In the genomic region with DNA sequence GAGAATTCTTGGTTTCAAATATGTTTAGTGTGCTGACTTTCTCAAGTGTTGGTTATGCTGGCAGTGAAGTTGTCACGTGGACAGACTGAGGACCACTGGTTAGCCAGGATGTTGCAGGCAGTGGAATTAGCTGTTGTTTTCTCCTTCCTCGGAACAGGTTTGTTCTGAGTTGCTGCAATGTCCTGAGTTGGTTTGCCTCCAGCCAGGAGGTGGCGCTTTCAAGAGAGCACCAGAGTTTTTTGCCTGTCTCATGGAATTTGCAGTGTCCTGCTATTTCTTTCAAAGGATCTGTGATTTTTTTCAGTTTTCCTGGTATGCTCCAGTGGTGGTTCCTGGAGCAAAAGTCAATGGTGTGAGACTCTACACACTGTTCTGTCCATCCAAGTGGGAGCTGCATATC, we compare ENCODE assay signal across 17 cellular contexts.
DNase-seq lines count a peak whose midpoint lies in the region; ATAC-seq and TF ChIP-seq lines count a peak whose summit lies in the region.
"Had no signal": no experiment of that assay in that cellular context is flagged by ENCODE, and none has a peak within 500 bp of the region (broad histone marks: within the 10 kb centered on the region; RNA-seq: fewer than 3 reads in every experiment).

No MANE protein-coding gene starts in this region.

- H3K27ac ChIP-seq in DOHH2 (ENCODE audit: low read depth, low read length) (no peak overlapping the region), HEK293 (ENCODE audit: extremely low read depth, low read depth, low read length) (no peak overlapping the region)
- H3K27ac ChIP-seq: BLaER1 had no signal

- DNase-seq in astrocyte of the cerebellum (ENCODE audit: low read depth) (peak; percentile 2), left lobe of liver (ENCODE audit: low spot score) (no peak), globus pallidus (ENCODE audit: low spot score) (no peak), HUDEP-2 (lab: John Stamatoyannopoulos, UW; ENCODE audit: unreplicated experiment in 76 of 76) (no peak)
- DNase-seq: cerebellar nuclear complex; GF-D8; Karpas-422; NCI-H2029; NCI-H69; SHP77 treated with DMSO at 0.1 percent for 48 hours; stimulated activated CD4-positive, alpha-beta T cell treated with anti-CD3 and anti-CD28 coated beads, Interleukin-2, amount 100 ng/mL, for 48 hours had no signal

- peak; percentile 40 for TF ChIP-seq CTCF in DOHH2 (IDR thresholded peaks at IDR 0.05; ENCODE audit: low read depth, low read length, poor library complexity, severe bottlenecking)
- TF ChIP-seq CTCF in HEK293 (tag by site-specific recombination; IDR thresholded peaks at IDR 0.05): 0 out of 2 replicates have a peak, but pooled peaks have one; percentile 11
- TF ChIP-seq CTCF in astrocyte of the cerebellum (IDR thresholded peaks at IDR 0.05; ENCODE audit: low read depth, low read length, missing control alignments): peak; percentile 60

- CTCF ChIA-PET in HEK293 (lab: Yijun Ruan, JAX): interaction anchor here (0.5 to 2.2 kb wide), 11 partner anchors 9 to 613 kb away, joined by 3 to 12 read pairs (median 3); no protein-coding TSS in a partner anchor

- no peaks in the 10 kb centered on the region for H4K20me1 ChIP-seq in DOHH2 (ENCODE audit: control insufficient read depth, insufficient read depth, low read depth, low read length)
- H4K20me1 ChIP-seq: BLaER1 had no signal

- no peaks in the 10 kb centered on the region for H3F3A ChIP-seq in DOHH2 (ENCODE audit: control insufficient read depth, insufficient read depth)

- H3K4me2 ChIP-seq in DOHH2 (ENCODE audit: low read length): no peak overlapping the region
- H3K4me2 ChIP-seq: BLaER1 had no signal

- H3K36me3 ChIP-seq in DOHH2 (ENCODE audit: control insufficient read depth, low read length): no peaks in the 10 kb centered on the region
- H3K36me3 ChIP-seq in HEK293 (ENCODE audit: control insufficient read depth in 2 of 2, insufficient read depth in 1 of 2, low read length in 2 of 2): no peaks in the 10 kb centered on the region
- H3K36me3 ChIP-seq: BLaER1 had no signal

- H3K79me2 ChIP-seq in DOHH2 (ENCODE audit: control insufficient read depth, low read length): no peaks in the 10 kb centered on the region

- no peaks in the 10 kb centered on the region for H3K27me3 ChIP-seq in DOHH2 (ENCODE audit: control insufficient read depth, low read length)

- H3K4me1 ChIP-seq in DOHH2 (ENCODE audit: control insufficient read depth, low read length): no peaks in the 10 kb centered on the region
- H3K4me1 ChIP-seq in HEK293 (ENCODE audit: control insufficient read depth, insufficient read depth, low read length): no peaks in the 10 kb centered on the region
- H3K4me1 ChIP-seq: BLaER1 had no signal

- ATAC-seq in left lobe of liver (peak; percentile 33), HG02852 (IDR thresholded peaks at IDR 0.05; ENCODE audit: unreplicated experiment) (no peak), HG03342 (IDR thresholded peaks at IDR 0.05; ENCODE audit: unreplicated experiment) (no peak)
- ATAC-seq: stimulated activated effector memory CD8-positive, alpha-beta T cell treated with anti-CD3 and anti-CD28 coated beads, Interleukin-12 subunit alpha, Interleukin-12 subunit beta, amount 100 ng/mL, for 72 hours had no signal

- no peaks in the 10 kb centered on the region for H3K9me3 ChIP-seq in DOHH2 (ENCODE audit: control insufficient read depth, insufficient read depth, low read length)
- no peaks in the 10 kb centered on the region; the same call in none of the 2 replicates for H3K9me3 ChIP-seq in HEK293 (ENCODE audit: control insufficient read depth, insufficient read depth, low read depth, low read length)

- in situ Hi-C loops in astrocyte of the cerebellum (cut with HindIII; ENCODE audit: low sequenced_read_pairs): no loop called here

- H3K4me3 ChIP-seq in DOHH2 (ENCODE audit: low read length) (no peak overlapping the region), HEK293 (ENCODE audit: low read depth, low read length) (no peak overlapping the region), astrocyte of the cerebellum (ENCODE audit: low read depth, low read length) (no peak overlapping the region)
- H3K4me3 ChIP-seq: BLaER1 had no signal

- POLR2A ChIA-PET in HEK293 (lab: Yijun Ruan, JAX): no interaction called here

- H3K9me2 ChIP-seq in DOHH2 (replicated peaks; ENCODE audit: control insufficient read depth, low read length): no peaks in the 10 kb centered on the region

TF ChIP-seq in HEK293, 187 proteins besides CTCF, POLR2A, EP300 and RAD21:
- TF ChIP-seq ZNF2 (tag by site-specific recombination; IDR thresholded peaks at IDR 0.05): peak; percentile 81
- TF ChIP-seq ZNF645 (tag by site-specific recombination; IDR thresholded peaks at IDR 0.05): no peak
- TF ChIP-seq ZNF335 (tag by site-specific recombination; conservative IDR thresholded peaks at IDR 0.05): no peak
- TF ChIP-seq ZNF654 (tag by site-specific recombination; IDR thresholded peaks at IDR 0.05; ENCODE audit: low read depth): peak; percentile 27; the same call in 1 of the 2 replicates
